ENCODE assay signal across 18 cellular contexts in the genomic region with DNA sequence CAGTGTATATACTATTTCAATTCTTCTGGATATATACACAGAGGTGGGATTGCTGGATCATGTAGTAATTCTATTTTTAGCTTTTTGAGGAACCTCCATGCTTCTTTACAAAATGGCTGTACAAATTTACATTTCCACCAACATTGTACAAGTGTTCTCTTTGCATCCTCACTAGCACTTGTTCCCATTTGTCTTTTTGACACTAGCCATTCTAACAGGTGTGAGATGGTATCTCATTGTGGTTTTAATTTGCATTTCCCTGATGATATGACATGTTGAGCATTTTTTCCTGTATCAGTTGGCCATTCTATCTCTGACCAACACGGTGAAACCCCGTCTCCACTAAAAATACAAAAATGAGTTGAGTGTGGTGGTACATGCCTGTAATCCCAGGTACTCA.
"Had no signal": no experiment of that assay in that cellular context is flagged by ENCODE, and none has a peak within 500 bp of the region (broad histone marks: within the 10 kb centered on the region; RNA-seq: fewer than 3 reads in every experiment).

No MANE protein-coding gene starts in this region.

- H2AFZ ChIP-seq: hepatocyte had no signal

- FAIRE-seq: kidney, pancreas had no signal

- H3K9me3 ChIP-seq: left ventricle myocardium inferior, lower lobe of right lung, pancreas, tibial artery, upper lobe of left lung, vagina had no signal

- H3K79me2 ChIP-seq: hepatocyte had no signal

- H3K27me3 ChIP-seq: hepatocyte, pancreas, tibial artery, upper lobe of left lung, vagina had no signal

- H3K4me3 ChIP-seq: dorsolateral prefrontal cortex, hepatocyte, left ventricle myocardium inferior, lower lobe of right lung, pancreas, tibial artery, upper lobe of left lung, vagina had no signal

- ATAC-seq: left cardiac atrium; lower lobe of right lung; pancreas; right cardiac atrium; stimulated activated effector memory CD8-positive, alpha-beta T cell treated with anti-CD3 and anti-CD28 coated beads, Interleukin-12 subunit alpha, Interleukin-12 subunit beta, amount 100 ng/mL, for 72 hours had no signal

- H3K36me3 ChIP-seq: left ventricle myocardium inferior, lower lobe of right lung, pancreas, tibial artery, upper lobe of left lung, vagina had no signal

- H3K27ac ChIP-seq: dorsolateral prefrontal cortex, hepatocyte, left ventricle myocardium inferior, lower lobe of right lung, pancreas, tibial artery, upper lobe of left lung, vagina had no signal

- H3K4me1 ChIP-seq: left ventricle myocardium inferior, lower lobe of right lung, pancreas, vagina had no signal

- DNase-seq: dorsolateral prefrontal cortex; effector CD8-positive, alpha-beta T cell; foreskin melanocyte; left cardiac atrium; left ventricle myocardium inferior; lower lobe of right lung; naive B cell; occipital lobe; pancreas; right cardiac atrium; stimulated activated CD4-positive, alpha-beta T cell treated with anti-CD3 and anti-CD28 coated beads, Interleukin-4, amount 100 ng/mL, for 1 hour; stimulated activated CD8-positive, alpha-beta memory T cell treated with anti-CD3 and anti-CD28 coated beads, Interleukin-4, amount 100 ng/mL, for 48 hours; upper lobe of left lung had no signal

- H3K4me2 ChIP-seq: hepatocyte had no signal
